In the genomic region with DNA sequence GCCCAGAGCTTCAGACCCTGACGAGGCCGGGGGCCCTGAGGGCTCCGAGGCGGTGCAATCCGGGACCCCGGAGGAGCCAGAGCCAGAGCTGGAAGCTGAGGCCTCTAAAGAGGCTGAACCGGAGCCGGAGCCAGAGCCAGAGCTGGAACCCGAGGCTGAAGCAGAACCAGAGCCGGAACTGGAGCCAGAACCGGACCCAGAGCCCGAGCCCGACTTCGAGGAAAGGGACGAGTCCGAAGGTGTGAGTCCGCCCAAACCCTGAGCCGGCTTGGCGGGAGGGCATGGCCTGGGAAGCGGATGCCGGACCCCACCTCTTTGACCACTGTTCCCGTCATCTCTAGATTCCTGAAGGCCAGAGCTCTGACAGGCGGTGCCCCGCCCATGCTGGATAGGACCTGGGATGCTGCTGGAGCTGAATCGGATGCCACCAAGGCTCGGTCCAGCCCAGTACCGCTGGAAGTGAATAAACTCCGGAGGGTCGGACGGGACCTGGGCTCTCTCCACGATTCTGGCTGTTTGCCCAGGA, we compare ENCODE assay signal across 5 cellular contexts. TPM values are rescaled to one million over a fixed set of nuclear protein-coding genes. Genes with fewer than 3 reads are reported as not detected.
A peak's percentile ranks its signal among the peaks of the same experiment; 100 is the strongest.
DNase-seq lines count a peak whose midpoint lies in the region; ATAC-seq and TF ChIP-seq lines count a peak whose summit lies in the region.

No MANE protein-coding gene starts in this region.

- H3K9me3 ChIP-seq in Peyer's patch, result no peaks in the 10 kb centered on the region
- no peaks in the 10 kb centered on the region for H3K9me3 ChIP-seq in stomach smooth muscle (ENCODE audit: control insufficient read depth in 2 of 2, low read length in 2 of 2)

- no peak for TF ChIP-seq CTCF in Peyer's patch (IDR thresholded peaks at IDR 0.05)

- H3K27ac ChIP-seq in Peyer's patch (peak overlapping the region; percentile 64 to 96 (median 86)), epithelial cell of prostate (peak overlapping the region; percentile 78), stomach smooth muscle (ENCODE audit: low read length) (peak overlapping the region; percentile 96)

- no peaks in the 10 kb centered on the region for H3K36me3 ChIP-seq in Peyer's patch
- H3K36me3 ChIP-seq in stomach smooth muscle (ENCODE audit: control insufficient read depth in 2 of 2, insufficient read depth in 2 of 2, low read length in 2 of 2), result peaks cover 0 to 2% of the 10 kb centered on the region in 2 donors

- no peak for DNase-seq in Peyer's patch
- DNase-seq in epithelial cell of prostate (ENCODE audit: low read depth, low spot score), result no peak

- ATAC-seq in GM21423 (IDR thresholded peaks at IDR 0.05; ENCODE audit: unreplicated experiment) (no peak), HG03135 (IDR thresholded peaks at IDR 0.05; ENCODE audit: unreplicated experiment) (no peak)

- H3K4me3 ChIP-seq in Peyer's patch (peak overlapping the region; percentile 34 to 56 (median 52)), stomach smooth muscle (ENCODE audit: low read length in 2 of 2) (peak overlapping the region; percentile 57 to 76)

- H3K9ac ChIP-seq in stomach smooth muscle (ENCODE audit: low read length in 2 of 2), result peak overlapping the region; percentile 46 to 73

- no peak for TF ChIP-seq POLR2A in Peyer's patch (IDR thresholded peaks at IDR 0.05)

- H3K27me3 ChIP-seq in Peyer's patch (no peaks in the 10 kb centered on the region), stomach smooth muscle (ENCODE audit: control insufficient read depth in 1 of 2, insufficient read depth in 2 of 2, low read length in 2 of 2) (no peaks in the 10 kb centered on the region)

- H3K4me1 ChIP-seq in Peyer's patch (peaks cover 8 to 53% (median 31%) of the 10 kb centered on the region in 4 donors), stomach smooth muscle (ENCODE audit: control insufficient read depth, insufficient read depth, low read length) (peaks cover 68% of the 10 kb centered on the region)

RNA-seq across cellular contexts. Expression of gene NOL3, which starts 4.4 kb away (rescaled TPM):
- total RNA-seq in Peyer's patch, result 10 to 100 TPM; 24.4 to 65.2 (median 34.1) TPM

RNA-seq across cellular contexts. Expression of gene MATCAP1, which starts 9.0 kb away (rescaled TPM):
- 10 to 100 TPM; 20.8 to 57.8 (median 42.3) TPM for total RNA-seq in Peyer's patch

RNA-seq across cellular contexts. Expression of gene HSF4, which starts 10.2 kb away (rescaled TPM):
- total RNA-seq in Peyer's patch, result 100 to 1,000 TPM in 1 of 4 donors, 10 to 100 TPM in 3; 15.6 to 140 (median 69.8) TPM

RNA-seq across cellular contexts. Expression of gene FBXL8, which starts 15.0 kb away (rescaled TPM):
- total RNA-seq in Peyer's patch, result 10 to 100 TPM; 19.6 to 57.1 (median 35.1) TPM

RNA-seq across cellular contexts. Expression of gene TRADD, which starts 15.1 kb away (rescaled TPM):
- 10 to 100 TPM; 23.5 to 52.0 (median 32.0) TPM for total RNA-seq in Peyer's patch
